In genomic region chr9:563200-563599, GRCh38 we compare ENCODE assay signal across 28 cellular contexts. TPM values are rescaled to one million over a fixed set of nuclear protein-coding genes. Genes with fewer than 3 reads are reported as not detected.
DNase-seq lines count a peak whose midpoint lies in the region; FAIRE-seq and TF ChIP-seq lines count a peak whose summit lies in the region.
"Had no signal": no experiment of that assay in that cellular context is flagged by ENCODE, and none has a peak within 500 bp of the region (broad histone marks: within the 10 kb centered on the region; RNA-seq: fewer than 3 reads in every experiment).

No MANE protein-coding gene starts in this region.

- H3K36me3 ChIP-seq in OCI-LY1 (ENCODE audit: insufficient read depth, low read length) = peaks cover 8% of the 10 kb centered on the region; the same call in 1 of the 2 replicates
- no peaks in the 10 kb centered on the region for H3K36me3 ChIP-seq in testis (ENCODE audit: low read depth, missing control alignments)
- no peaks in the 10 kb centered on the region for H3K36me3 ChIP-seq in spleen
- H3K36me3 ChIP-seq: stomach, upper lobe of left lung had no signal

- H3K9ac ChIP-seq in OCI-LY1 (ENCODE audit: low read length) = peak overlapping the region; percentile 63; the same call in 1 of the 2 replicates
- H3K9ac ChIP-seq: GM23248 had no signal

- no peaks in the 10 kb centered on the region for H3K27me3 ChIP-seq in OCI-LY1 (ENCODE audit: insufficient read depth, low read length)
- H3K27me3 ChIP-seq in layer of hippocampus (ENCODE audit: control insufficient read depth, insufficient read depth, low read length) = no peaks in the 10 kb centered on the region
- no peaks in the 10 kb centered on the region for H3K27me3 ChIP-seq in testis
- no peaks in the 10 kb centered on the region for H3K27me3 ChIP-seq in spleen (replicated peaks in 1 of 7)
- H3K27me3 ChIP-seq: hepatocyte, stomach, upper lobe of left lung had no signal

- no peak for FAIRE-seq in urothelium cell line (lab: Jason Lieb, UNC)
- FAIRE-seq: bronchial epithelial cell, GM12878, small intestine had no signal

- no peaks in the 10 kb centered on the region for H3K9me2 ChIP-seq in OCI-LY1 (ENCODE audit: low read depth, low read length)

- H3K4me2 ChIP-seq in OCI-LY1 (ENCODE audit: low read length) = peak overlapping the region; percentile 76

- H3K27ac ChIP-seq in OCI-LY1 (ENCODE audit: low read depth, low read length, poor library complexity, severe bottlenecking) (peak overlapping the region; percentile 94), caudate nucleus (ENCODE audit: low read depth, low read length) (peak overlapping the region; percentile 84), layer of hippocampus (ENCODE audit: low read depth, low read length) (peak overlapping the region; percentile 85), testis (peak overlapping the region; percentile 37 to 62), spleen (peak overlapping the region in 1 of 8 donors; percentile 28)
- H3K27ac ChIP-seq: GM23248, hepatocyte, HL-60, stomach, upper lobe of left lung had no signal

- H3F3A ChIP-seq in OCI-LY1 (ENCODE audit: insufficient read depth, low read length) = no peaks in the 10 kb centered on the region

- 57 to 63% methylated on average over 1 of the region's 1 CpG for WGBS in testis, 2 donors
- WGBS in spleen, 5 donors = 77 to 89% (median 84%) methylated on average over 1 of the region's 1 CpG

- DNase-seq in caudate nucleus (lab: John Stamatoyannopoulos, UW) (peak in 1 of 61 donors; percentile 51), testis (no peak), urothelium cell line (ENCODE audit: low spot score) (no peak), spleen (no peak), C1 segment of cervical spinal cord (lab: John Stamatoyannopoulos, UW) (no peak)
- DNase-seq: activated CD8-positive, alpha-beta T cell treated with anti-CD3 and anti-CD28 coated beads for 36 hours; CD4-positive, alpha-beta T cell; cortex of kidney; foreskin fibroblast; GM23248; HFFc6; naive thymus-derived CD8-positive, alpha-beta T cell; NCI-H510A treated with DMSO at 0.1 percent for 48 hours; NK-92 treated with Interleukin-12 subunit alpha and Interleukin-12 subunit beta, amount 100 ng/mL, for 24 hours; occipital lobe; SIG-M5; small intestine; stimulated activated CD4-positive, alpha-beta T cell treated with anti-CD3 and anti-CD28 coated beads, Interleukin-1b, Interleukin-23, amount 100 ng/mL, for 48 hours; stimulated activated CD8-positive, alpha-beta memory T cell treated with anti-CD3 and anti-CD28 coated beads, Interleukin-4, amount 100 ng/mL, for 48 hours; stomach; T-cell; upper lobe of left lung had no signal

- intact Hi-C loops in testis (cut with DNase I; ENCODE audit: low total_unique reads) (no loop called here), spleen (cut with DNase I; ENCODE audit: low total_unique reads) (no loop called here)

- H3K4me3 ChIP-seq in OCI-LY1 (ENCODE audit: low read depth, low read length, poor library complexity, severe bottlenecking) (peak overlapping the region; percentile 45), testis (no peak overlapping the region), spleen (no peak overlapping the region)
- H3K4me3 ChIP-seq: GM12878, GM23248, hepatocyte, stomach, upper lobe of left lung had no signal

- H4K20me1 ChIP-seq in OCI-LY1 (ENCODE audit: insufficient read depth, low read length) = no peaks in the 10 kb centered on the region

- H3K4me1 ChIP-seq in OCI-LY1 (ENCODE audit: insufficient read depth, low read length, severe bottlenecking) = peaks cover 68% of the 10 kb centered on the region
- peaks cover 5% of the 10 kb centered on the region for H3K4me1 ChIP-seq in testis
- peaks cover 0 to 16% (median 12%) of the 10 kb centered on the region in 6 donors for H3K4me1 ChIP-seq in spleen

- TF ChIP-seq CTCF in OCI-LY1 (IDR thresholded peaks at IDR 0.05; ENCODE audit: low read length) = no peak
- TF ChIP-seq CTCF in testis (IDR thresholded peaks at IDR 0.05) = no peak
- no peak for TF ChIP-seq CTCF in spleen (IDR thresholded peaks at IDR 0.05 in 8 of 11, conservative IDR thresholded peaks at IDR 0.05 in 3 of 11)

- no peaks in the 10 kb centered on the region for H3K79me2 ChIP-seq in OCI-LY1 (ENCODE audit: insufficient read depth, low read length)
- H3K79me2 ChIP-seq: hepatocyte had no signal

- H2AFZ ChIP-seq in OCI-LY1 (ENCODE audit: low read length) = no peak overlapping the region
- H2AFZ ChIP-seq: GM23248, hepatocyte had no signal

- H3K9me3 ChIP-seq in OCI-LY1 (ENCODE audit: low read length) (no peaks in the 10 kb centered on the region), testis (no peaks in the 10 kb centered on the region), spleen (peaks cover 0 to 4% (median 0%) of the 10 kb centered on the region in 8 donors)
- H3K9me3 ChIP-seq: stomach had no signal

- TF ChIP-seq POLR2A in testis (IDR thresholded peaks at IDR 0.05) (no peak), spleen (IDR thresholded peaks at IDR 0.05) (no peak)

RNA-seq across cellular contexts. Expression of gene KANK1, which starts 58.7 kb away (rescaled TPM):
- total RNA-seq in testis (10 to 100 TPM; 58.0 to 63.1 TPM), spleen (10 to 100 TPM in 4 of 7 donors, 1 to 10 TPM in 3; 8.3 to 15.7 (median 13.0) TPM)
- polyA plus RNA-seq in testis (ENCODE audit: insufficient read depth, low read depth, low replicate concordance) (40.3 TPM), spleen (1 to 10 TPM; 4.6 to 5.4 (median 4.9) TPM)
